ENCODE assay signal across 1 cellular context in the genomic region with DNA sequence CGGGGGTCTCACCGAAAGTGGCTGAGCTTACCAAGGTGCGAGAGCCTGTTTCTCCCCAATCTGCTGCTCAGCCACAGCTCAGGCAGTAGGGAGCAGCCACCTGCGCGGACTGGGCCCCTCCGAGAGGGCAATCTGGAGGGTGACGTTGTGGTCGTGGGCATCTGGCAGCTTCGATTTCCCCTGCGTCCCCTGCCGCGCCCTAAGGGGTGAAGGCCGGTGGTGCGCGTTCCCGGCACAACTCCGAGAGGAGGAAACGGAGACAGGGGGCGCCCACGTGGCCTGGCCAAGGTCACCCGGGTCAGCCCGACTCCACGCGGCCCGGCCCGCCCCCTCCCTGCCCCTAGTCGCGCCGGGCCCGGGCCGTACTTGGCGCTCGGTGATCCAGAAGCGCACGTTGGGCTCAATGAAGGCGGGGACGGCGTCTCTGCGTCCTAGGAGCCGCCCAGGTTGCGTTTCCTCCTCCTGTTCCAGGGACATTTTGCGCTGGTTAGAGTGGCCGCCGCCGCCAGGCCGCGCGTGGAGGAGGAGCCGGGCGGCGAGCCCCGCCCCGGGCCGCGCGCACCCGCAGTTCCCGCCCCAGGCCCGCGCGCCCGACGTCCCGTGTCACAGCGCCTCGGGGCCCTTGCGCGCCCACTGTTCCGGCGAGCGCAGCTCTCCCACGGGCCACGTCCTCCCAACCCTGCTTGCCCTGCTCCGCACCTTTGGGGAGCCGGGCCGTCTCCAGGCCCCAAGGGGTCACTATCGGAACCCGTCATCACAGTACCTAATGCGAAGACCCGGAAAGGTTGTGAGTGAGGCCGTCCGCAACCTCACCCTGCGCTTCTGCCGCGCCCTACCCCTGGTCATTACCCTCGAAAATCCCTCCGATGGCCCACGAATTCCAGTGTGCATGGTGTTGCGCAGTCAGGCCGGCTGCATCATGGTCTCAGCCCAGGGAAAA.
TF ChIP-seq lines count a peak whose summit lies in the region.

A gene with protein sequence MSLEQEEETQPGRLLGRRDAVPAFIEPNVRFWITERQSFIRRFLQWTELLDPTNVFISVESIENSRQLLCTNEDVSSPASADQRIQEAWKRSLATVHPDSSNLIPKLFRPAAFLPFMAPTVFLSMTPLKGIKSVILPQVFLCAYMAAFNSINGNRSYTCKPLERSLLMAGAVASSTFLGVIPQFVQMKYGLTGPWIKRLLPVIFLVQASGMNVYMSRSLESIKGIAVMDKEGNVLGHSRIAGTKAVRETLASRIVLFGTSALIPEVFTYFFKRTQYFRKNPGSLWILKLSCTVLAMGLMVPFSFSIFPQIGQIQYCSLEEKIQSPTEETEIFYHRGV (minus strand): TSS at position 544 of the 940 bp plus-strand sequence. CDS start 67 bp downstream, at position 477.

TF ChIP-seq in HepG2, 621 proteins besides CTCF, POLR2A, EP300 and RAD21 (continued from another document and continues in another):
- TF ChIP-seq, protein P1, sequence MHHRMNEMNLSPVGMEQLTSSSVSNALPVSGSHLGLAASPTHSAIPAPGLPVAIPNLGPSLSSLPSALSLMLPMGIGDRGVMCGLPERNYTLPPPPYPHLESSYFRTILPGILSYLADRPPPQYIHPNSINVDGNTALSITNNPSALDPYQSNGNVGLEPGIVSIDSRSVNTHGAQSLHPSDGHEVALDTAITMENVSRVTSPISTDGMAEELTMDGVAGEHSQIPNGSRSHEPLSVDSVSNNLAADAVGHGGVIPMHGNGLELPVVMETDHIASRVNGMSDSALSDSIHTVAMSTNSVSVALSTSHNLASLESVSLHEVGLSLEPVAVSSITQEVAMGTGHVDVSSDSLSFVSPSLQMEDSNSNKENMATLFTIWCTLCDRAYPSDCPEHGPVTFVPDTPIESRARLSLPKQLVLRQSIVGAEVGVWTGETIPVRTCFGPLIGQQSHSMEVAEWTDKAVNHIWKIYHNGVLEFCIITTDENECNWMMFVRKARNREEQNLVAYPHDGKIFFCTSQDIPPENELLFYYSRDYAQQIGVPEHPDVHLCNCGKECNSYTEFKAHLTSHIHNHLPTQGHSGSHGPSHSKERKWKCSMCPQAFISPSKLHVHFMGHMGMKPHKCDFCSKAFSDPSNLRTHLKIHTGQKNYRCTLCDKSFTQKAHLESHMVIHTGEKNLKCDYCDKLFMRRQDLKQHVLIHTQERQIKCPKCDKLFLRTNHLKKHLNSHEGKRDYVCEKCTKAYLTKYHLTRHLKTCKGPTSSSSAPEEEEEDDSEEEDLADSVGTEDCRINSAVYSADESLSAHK (CRISPR knock-in tag; IDR thresholded peaks at IDR 0.05; ENCODE audit: borderline replicate concordance): no peak
- TF ChIP-seq, protein P2, sequence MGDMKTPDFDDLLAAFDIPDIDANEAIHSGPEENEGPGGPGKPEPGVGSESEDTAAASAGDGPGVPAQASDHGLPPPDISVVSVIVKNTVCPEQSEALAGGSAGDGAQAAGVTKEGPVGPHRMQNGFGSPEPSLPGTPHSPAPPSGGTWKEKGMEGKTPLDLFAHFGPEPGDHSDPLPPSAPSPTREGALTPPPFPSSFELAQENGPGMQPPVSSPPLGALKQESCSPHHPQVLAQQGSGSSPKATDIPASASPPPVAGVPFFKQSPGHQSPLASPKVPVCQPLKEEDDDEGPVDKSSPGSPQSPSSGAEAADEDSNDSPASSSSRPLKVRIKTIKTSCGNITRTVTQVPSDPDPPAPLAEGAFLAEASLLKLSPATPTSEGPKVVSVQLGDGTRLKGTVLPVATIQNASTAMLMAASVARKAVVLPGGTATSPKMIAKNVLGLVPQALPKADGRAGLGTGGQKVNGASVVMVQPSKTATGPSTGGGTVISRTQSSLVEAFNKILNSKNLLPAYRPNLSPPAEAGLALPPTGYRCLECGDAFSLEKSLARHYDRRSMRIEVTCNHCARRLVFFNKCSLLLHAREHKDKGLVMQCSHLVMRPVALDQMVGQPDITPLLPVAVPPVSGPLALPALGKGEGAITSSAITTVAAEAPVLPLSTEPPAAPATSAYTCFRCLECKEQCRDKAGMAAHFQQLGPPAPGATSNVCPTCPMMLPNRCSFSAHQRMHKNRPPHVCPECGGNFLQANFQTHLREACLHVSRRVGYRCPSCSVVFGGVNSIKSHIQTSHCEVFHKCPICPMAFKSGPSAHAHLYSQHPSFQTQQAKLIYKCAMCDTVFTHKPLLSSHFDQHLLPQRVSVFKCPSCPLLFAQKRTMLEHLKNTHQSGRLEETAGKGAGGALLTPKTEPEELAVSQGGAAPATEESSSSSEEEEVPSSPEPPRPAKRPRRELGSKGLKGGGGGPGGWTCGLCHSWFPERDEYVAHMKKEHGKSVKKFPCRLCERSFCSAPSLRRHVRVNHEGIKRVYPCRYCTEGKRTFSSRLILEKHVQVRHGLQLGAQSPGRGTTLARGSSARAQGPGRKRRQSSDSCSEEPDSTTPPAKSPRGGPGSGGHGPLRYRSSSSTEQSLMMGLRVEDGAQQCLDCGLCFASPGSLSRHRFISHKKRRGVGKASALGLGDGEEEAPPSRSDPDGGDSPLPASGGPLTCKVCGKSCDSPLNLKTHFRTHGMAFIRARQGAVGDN (CRISPR knock-in tag; IDR thresholded peaks at IDR 0.05): peak; percentile 97
- TF ChIP-seq MXI1 (IDR thresholded peaks at IDR 0.05; ENCODE audit: borderline replicate concordance, low read depth, low read length) (peak; percentile 91; the same call in 2 of the 3 replicates), ZNF329 (CRISPR knock-in tag; IDR thresholded peaks at IDR 0.05; ENCODE audit: low read depth) (no peak; the same call in 1 of the 2 replicates), HNRNPLL (IDR thresholded peaks at IDR 0.05; ENCODE audit: low read depth, low read length, poor library complexity, severe bottlenecking) (peak; percentile 81), SAFB2 (CRISPR knock-in tag; IDR thresholded peaks at IDR 0.05; ENCODE audit: borderline replicate concordance, low read depth) (0 out of 2 replicates have a peak, but pooled peaks have one; percentile 21), SMYD3 (CRISPR knock-in tag; IDR thresholded peaks at IDR 0.05) (no peak), CEBPB (IDR thresholded peaks at IDR 0.05; ENCODE audit: borderline replicate concordance, low read depth, low read length) (0 out of 2 replicates have a peak, but pooled peaks have one; percentile 30), KMT2A (CRISPR knock-in tag; IDR thresholded peaks at IDR 0.05) (peak; percentile 85), EEA1 (CRISPR knock-in tag; IDR thresholded peaks at IDR 0.05; ENCODE audit: borderline replicate concordance) (peak; percentile 11; the same call in 1 of the 2 replicates), NFIC (IDR thresholded peaks at IDR 0.05; ENCODE audit: low read length) (no peak), KAT7 (CRISPR knock-in tag; IDR thresholded peaks at IDR 0.05; ENCODE audit: borderline replicate concordance) (peak; percentile 84; the same call in 1 of the 2 replicates), EED (CRISPR knock-in tag; IDR thresholded peaks at IDR 0.05) (no peak), PHF5A (CRISPR knock-in tag; IDR thresholded peaks at IDR 0.05; ENCODE audit: low read depth, unreplicated experiment) (peak; percentile 35), ONECUT2 (CRISPR knock-in tag; IDR thresholded peaks at IDR 0.05) (peak; percentile 16; the same call in 1 of the 2 replicates), ZNF572 (CRISPR knock-in tag; IDR thresholded peaks at IDR 0.05) (peak; percentile 61; the same call in 1 of the 2 replicates), SMARCE1 (IDR thresholded peaks at IDR 0.05; ENCODE audit: borderline replicate concordance) (no peak), ZNF619 (CRISPR knock-in tag; IDR thresholded peaks at IDR 0.05) (peak; percentile 46; the same call in 1 of the 2 replicates), SAP130 (CRISPR knock-in tag; IDR thresholded peaks at IDR 0.05; ENCODE audit: low read depth) (peak; percentile 90), NONO (IDR thresholded peaks at IDR 0.05) (no peak), NONO (CRISPR knock-in tag; conservative IDR thresholded peaks at IDR 0.05) (peak; percentile 48; the same call in 1 of the 2 replicates), JARID2 (CRISPR knock-in tag; IDR thresholded peaks at IDR 0.05; ENCODE audit: insufficient replicate concordance) (peak; percentile 72), TAF1 (CRISPR knock-in tag; IDR thresholded peaks at IDR 0.05) (peak; percentile 66; the same call in 1 of the 2 replicates), ZNF333 (CRISPR knock-in tag; IDR thresholded peaks at IDR 0.05; ENCODE audit: borderline replicate concordance) (peak; percentile 38; the same call in 1 of the 2 replicates), SNAI1 (CRISPR knock-in tag; IDR thresholded peaks at IDR 0.05; ENCODE audit: borderline replicate concordance) (peak; percentile 26; the same call in 1 of the 2 replicates), ZNF557 (CRISPR knock-in tag; IDR thresholded peaks at IDR 0.05) (no peak)
- TF ChIP-seq, protein P3, sequence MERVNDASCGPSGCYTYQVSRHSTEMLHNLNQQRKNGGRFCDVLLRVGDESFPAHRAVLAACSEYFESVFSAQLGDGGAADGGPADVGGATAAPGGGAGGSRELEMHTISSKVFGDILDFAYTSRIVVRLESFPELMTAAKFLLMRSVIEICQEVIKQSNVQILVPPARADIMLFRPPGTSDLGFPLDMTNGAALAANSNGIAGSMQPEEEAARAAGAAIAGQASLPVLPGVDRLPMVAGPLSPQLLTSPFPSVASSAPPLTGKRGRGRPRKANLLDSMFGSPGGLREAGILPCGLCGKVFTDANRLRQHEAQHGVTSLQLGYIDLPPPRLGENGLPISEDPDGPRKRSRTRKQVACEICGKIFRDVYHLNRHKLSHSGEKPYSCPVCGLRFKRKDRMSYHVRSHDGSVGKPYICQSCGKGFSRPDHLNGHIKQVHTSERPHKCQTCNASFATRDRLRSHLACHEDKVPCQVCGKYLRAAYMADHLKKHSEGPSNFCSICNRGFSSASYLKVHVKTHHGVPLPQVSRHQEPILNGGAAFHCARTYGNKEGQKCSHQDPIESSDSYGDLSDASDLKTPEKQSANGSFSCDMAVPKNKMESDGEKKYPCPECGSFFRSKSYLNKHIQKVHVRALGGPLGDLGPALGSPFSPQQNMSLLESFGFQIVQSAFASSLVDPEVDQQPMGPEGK (CRISPR knock-in tag; IDR thresholded peaks at IDR 0.05): peak; percentile 77
- TF ChIP-seq, protein P4, sequence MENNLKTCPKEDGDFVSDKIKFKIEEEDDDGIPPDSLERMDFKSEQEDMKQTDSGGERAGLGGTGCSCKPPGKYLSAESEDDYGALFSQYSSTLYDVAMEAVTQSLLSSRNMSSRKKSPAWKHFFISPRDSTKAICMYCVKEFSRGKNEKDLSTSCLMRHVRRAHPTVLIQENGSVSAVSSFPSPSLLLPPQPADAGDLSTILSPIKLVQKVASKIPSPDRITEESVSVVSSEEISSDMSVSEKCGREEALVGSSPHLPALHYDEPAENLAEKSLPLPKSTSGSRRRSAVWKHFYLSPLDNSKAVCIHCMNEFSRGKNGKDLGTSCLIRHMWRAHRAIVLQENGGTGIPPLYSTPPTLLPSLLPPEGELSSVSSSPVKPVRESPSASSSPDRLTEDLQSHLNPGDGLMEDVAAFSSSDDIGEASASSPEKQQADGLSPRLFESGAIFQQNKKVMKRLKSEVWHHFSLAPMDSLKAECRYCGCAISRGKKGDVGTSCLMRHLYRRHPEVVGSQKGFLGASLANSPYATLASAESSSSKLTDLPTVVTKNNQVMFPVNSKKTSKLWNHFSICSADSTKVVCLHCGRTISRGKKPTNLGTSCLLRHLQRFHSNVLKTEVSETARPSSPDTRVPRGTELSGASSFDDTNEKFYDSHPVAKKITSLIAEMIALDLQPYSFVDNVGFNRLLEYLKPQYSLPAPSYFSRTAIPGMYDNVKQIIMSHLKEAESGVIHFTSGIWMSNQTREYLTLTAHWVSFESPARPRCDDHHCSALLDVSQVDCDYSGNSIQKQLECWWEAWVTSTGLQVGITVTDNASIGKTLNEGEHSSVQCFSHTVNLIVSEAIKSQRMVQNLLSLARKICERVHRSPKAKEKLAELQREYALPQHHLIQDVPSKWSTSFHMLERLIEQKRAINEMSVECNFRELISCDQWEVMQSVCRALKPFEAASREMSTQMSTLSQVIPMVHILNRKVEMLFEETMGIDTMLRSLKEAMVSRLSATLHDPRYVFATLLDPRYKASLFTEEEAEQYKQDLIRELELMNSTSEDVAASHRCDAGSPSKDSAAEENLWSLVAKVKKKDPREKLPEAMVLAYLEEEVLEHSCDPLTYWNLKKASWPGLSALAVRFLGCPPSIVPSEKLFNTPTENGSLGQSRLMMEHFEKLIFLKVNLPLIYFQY (CRISPR knock-in tag; IDR thresholded peaks at IDR 0.05; ENCODE audit: borderline replicate concordance): peak; percentile 71; the same call in 1 of the 2 replicates
- TF ChIP-seq, protein P5, sequence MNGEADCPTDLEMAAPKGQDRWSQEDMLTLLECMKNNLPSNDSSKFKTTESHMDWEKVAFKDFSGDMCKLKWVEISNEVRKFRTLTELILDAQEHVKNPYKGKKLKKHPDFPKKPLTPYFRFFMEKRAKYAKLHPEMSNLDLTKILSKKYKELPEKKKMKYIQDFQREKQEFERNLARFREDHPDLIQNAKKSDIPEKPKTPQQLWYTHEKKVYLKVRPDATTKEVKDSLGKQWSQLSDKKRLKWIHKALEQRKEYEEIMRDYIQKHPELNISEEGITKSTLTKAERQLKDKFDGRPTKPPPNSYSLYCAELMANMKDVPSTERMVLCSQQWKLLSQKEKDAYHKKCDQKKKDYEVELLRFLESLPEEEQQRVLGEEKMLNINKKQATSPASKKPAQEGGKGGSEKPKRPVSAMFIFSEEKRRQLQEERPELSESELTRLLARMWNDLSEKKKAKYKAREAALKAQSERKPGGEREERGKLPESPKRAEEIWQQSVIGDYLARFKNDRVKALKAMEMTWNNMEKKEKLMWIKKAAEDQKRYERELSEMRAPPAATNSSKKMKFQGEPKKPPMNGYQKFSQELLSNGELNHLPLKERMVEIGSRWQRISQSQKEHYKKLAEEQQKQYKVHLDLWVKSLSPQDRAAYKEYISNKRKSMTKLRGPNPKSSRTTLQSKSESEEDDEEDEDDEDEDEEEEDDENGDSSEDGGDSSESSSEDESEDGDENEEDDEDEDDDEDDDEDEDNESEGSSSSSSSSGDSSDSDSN (CRISPR knock-in tag; IDR thresholded peaks at IDR 0.05): peak; percentile 68; the same call in 1 of the 2 replicates
- TF ChIP-seq, protein P6, sequence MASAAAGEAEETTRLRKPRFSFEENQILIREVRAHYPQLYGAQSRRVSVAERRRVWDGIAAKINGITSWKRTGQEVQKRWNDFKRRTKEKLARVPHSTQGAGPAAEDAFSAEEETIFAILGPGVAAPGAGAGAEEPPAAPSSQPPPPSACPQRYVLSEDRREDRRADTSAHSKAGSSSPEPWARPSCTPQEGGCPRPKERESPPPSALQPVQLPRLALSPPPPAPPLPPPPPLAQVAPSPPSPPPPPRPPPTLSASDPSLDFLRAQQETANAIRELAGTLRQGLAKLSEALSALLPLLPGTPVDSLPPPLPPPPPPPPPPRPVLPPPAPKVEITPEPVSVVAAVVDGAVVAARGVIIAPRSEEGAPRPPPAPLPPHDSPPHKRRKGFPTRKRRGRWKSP (CRISPR knock-in tag; IDR thresholded peaks at IDR 0.05): peak; percentile 79; the same call in 1 of the 2 replicates
- TF ChIP-seq, protein P7, sequence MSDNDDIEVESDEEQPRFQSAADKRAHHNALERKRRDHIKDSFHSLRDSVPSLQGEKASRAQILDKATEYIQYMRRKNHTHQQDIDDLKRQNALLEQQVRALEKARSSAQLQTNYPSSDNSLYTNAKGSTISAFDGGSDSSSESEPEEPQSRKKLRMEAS (IDR thresholded peaks at IDR 0.05): peak; percentile 99
- TF ChIP-seq, protein P8, sequence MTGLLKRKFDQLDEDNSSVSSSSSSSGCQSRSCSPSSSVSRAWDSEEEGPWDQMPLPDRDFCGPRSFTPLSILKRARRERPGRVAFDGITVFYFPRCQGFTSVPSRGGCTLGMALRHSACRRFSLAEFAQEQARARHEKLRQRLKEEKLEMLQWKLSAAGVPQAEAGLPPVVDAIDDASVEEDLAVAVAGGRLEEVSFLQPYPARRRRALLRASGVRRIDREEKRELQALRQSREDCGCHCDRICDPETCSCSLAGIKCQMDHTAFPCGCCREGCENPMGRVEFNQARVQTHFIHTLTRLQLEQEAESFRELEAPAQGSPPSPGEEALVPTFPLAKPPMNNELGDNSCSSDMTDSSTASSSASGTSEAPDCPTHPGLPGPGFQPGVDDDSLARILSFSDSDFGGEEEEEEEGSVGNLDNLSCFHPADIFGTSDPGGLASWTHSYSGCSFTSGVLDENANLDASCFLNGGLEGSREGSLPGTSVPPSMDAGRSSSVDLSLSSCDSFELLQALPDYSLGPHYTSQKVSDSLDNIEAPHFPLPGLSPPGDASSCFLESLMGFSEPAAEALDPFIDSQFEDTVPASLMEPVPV (CRISPR knock-in tag; IDR thresholded peaks at IDR 0.05): 0 out of 2 replicates have a peak, but pooled peaks have one; percentile 27
